Comparison of ENCODE assay signal across 8 cellular contexts in the genomic region with DNA sequence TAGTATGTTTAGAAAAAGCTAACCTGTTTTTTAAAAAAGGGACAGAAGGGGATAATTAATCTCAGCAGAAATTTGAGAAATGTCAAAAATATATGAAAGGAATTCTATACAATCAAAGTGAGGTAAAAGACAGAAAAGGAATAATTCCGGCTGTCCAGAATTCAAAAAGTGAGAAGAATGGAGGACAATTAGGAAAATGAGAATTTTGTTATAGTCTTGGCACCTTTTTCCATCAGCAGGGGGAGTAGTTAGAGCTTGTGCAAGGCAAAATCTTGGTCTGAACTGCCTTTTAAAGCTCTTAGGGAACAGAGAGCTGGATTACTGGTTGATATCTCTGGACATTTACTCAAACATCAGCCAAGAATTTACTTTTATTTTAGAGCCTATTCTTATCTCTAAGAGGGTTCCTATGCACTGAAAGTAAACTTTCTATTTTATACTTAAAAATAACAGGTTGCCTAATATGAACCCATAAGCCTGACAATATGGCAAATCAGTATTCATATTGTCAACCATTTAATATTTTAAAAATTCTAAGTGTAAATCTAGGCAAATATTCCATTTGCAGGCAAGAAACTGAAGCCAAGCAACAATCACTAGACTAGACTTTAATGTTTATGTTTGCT.
DNase-seq lines count a peak whose midpoint lies in the region; ATAC-seq and TF ChIP-seq lines count a peak whose summit lies in the region.

No MANE protein-coding gene starts in this region.

- no peaks in the 10 kb centered on the region for H3K9me3 Mint-ChIP-seq in activated CD8-positive, alpha-beta T cell treated with anti-CD3 and anti-CD28 coated beads for 36 hours
- no peaks in the 10 kb centered on the region for H3K9me3 Mint-ChIP-seq in activated CD8-positive, alpha-beta T cell treated with anti-CD3 and anti-CD28 coated beads, Interleukin-2, amount 10 ng/mL, durations not matched to agents 7 days and 5 days (ENCODE audit: insufficient read depth)
- no peaks in the 10 kb centered on the region for H3K9me3 Mint-ChIP-seq in T-helper 2 cell treated with Interferon-gamma antibody and Interleukin-4, amounts not matched to agents 5 μg/mL and 100 μg/mL, for 36 hours

- no peak for DNase-seq in activated CD8-positive, alpha-beta T cell treated with anti-CD3 and anti-CD28 coated beads for 36 hours
- no peak for DNase-seq in activated CD8-positive, alpha-beta T cell treated with anti-CD3 and anti-CD28 coated beads, Interleukin-2, amount 10 ng/mL, durations not matched to agents 7 days and 5 days
- peak; percentile 48 for DNase-seq in NOMO-1 treated with DMSO at 0.1 percent for 48 hours (lab: John Stamatoyannopoulos, UW; ENCODE audit: unreplicated experiment)
- DNase-seq in erythroblast (lab: John Stamatoyannopoulos, UW) = peak; percentile 7 to 20
- peak; percentile 34 for DNase-seq in putamen (ENCODE audit: low spot score)
- no peak for DNase-seq in T-helper 2 cell treated with Interferon-gamma antibody and Interleukin-4, amounts not matched to agents 5 μg/mL and 100 μg/mL, for 36 hours (ENCODE audit: low spot score)
- DNase-seq in KG1 (lab: John Stamatoyannopoulos, UW) = no peak

- POLR2A ChIA-PET in activated CD8-positive, alpha-beta T cell treated with anti-CD3 and anti-CD28 coated beads for 36 hours (lab: Charles Lee) = no interaction called here
- POLR2A ChIA-PET in activated CD8-positive, alpha-beta T cell treated with anti-CD3 and anti-CD28 coated beads, Interleukin-2, amount 10 ng/mL, durations not matched to agents 7 days and 5 days (lab: Charles Lee) = no interaction called here

- H3K4me1 Mint-ChIP-seq in activated CD8-positive, alpha-beta T cell treated with anti-CD3 and anti-CD28 coated beads for 36 hours (ENCODE audit: low read depth) = no peaks in the 10 kb centered on the region
- peaks cover 3% of the 10 kb centered on the region for H3K4me1 Mint-ChIP-seq in activated CD8-positive, alpha-beta T cell treated with anti-CD3 and anti-CD28 coated beads, Interleukin-2, amount 10 ng/mL, durations not matched to agents 7 days and 5 days (ENCODE audit: low read depth)
- peaks cover 4% of the 10 kb centered on the region for H3K4me1 Mint-ChIP-seq in T-helper 2 cell treated with Interferon-gamma antibody and Interleukin-4, amounts not matched to agents 5 μg/mL and 100 μg/mL, for 36 hours (ENCODE audit: low read depth)

- peak; percentile 32 for TF ChIP-seq CTCF in activated CD8-positive, alpha-beta T cell treated with anti-CD3 and anti-CD28 coated beads for 36 hours (IDR thresholded peaks at IDR 0.05)

- no peak for ATAC-seq in activated CD8-positive, alpha-beta T cell treated with anti-CD3 and anti-CD28 coated beads for 36 hours
- no peak for ATAC-seq in activated CD8-positive, alpha-beta T cell treated with anti-CD3 and anti-CD28 coated beads, Interleukin-2, amount 10 ng/mL, durations not matched to agents 7 days and 5 days
- no peak for ATAC-seq in GM19035 (IDR thresholded peaks at IDR 0.05; ENCODE audit: unreplicated experiment)

- CTCF ChIA-PET in activated CD8-positive, alpha-beta T cell treated with anti-CD3 and anti-CD28 coated beads for 36 hours (lab: Charles Lee) = interaction anchor here (0.7 to 2.0 kb wide), 7 partner anchors 12 to 442 kb away, joined by 3 to 5 read pairs (median 4); no protein-coding TSS in a partner anchor
- CTCF ChIA-PET in activated CD8-positive, alpha-beta T cell treated with anti-CD3 and anti-CD28 coated beads, Interleukin-2, amount 10 ng/mL, durations not matched to agents 7 days and 5 days (lab: Charles Lee) = interaction anchor here (0.7 to 2.2 kb wide), 9 partner anchors 9 to 442 kb away, joined by 3 to 9 read pairs (median 3); no protein-coding TSS in a partner anchor

- H3K36me3 Mint-ChIP-seq in activated CD8-positive, alpha-beta T cell treated with anti-CD3 and anti-CD28 coated beads for 36 hours (ENCODE audit: low read depth) = no peaks in the 10 kb centered on the region
- H3K36me3 Mint-ChIP-seq in activated CD8-positive, alpha-beta T cell treated with anti-CD3 and anti-CD28 coated beads, Interleukin-2, amount 10 ng/mL, durations not matched to agents 7 days and 5 days (ENCODE audit: low read depth) = no peaks in the 10 kb centered on the region
- H3K36me3 Mint-ChIP-seq in T-helper 2 cell treated with Interferon-gamma antibody and Interleukin-4, amounts not matched to agents 5 μg/mL and 100 μg/mL, for 36 hours (ENCODE audit: low read depth) = no peaks in the 10 kb centered on the region

- no peak for TF ChIP-seq POLR2A in erythroblast (IDR thresholded peaks at IDR 0.05; ENCODE audit: low read length)

- H3K4me3 Mint-ChIP-seq in activated CD8-positive, alpha-beta T cell treated with anti-CD3 and anti-CD28 coated beads for 36 hours = no peak overlapping the region
- H3K4me3 Mint-ChIP-seq in activated CD8-positive, alpha-beta T cell treated with anti-CD3 and anti-CD28 coated beads, Interleukin-2, amount 10 ng/mL, durations not matched to agents 7 days and 5 days = no peak overlapping the region
- H3K4me3 Mint-ChIP-seq in T-helper 2 cell treated with Interferon-gamma antibody and Interleukin-4, amounts not matched to agents 5 μg/mL and 100 μg/mL, for 36 hours = no peak overlapping the region

- H3K27ac Mint-ChIP-seq in activated CD8-positive, alpha-beta T cell treated with anti-CD3 and anti-CD28 coated beads for 36 hours = no peak overlapping the region
- H3K27ac Mint-ChIP-seq in activated CD8-positive, alpha-beta T cell treated with anti-CD3 and anti-CD28 coated beads, Interleukin-2, amount 10 ng/mL, durations not matched to agents 7 days and 5 days = no peak overlapping the region
- H3K27ac Mint-ChIP-seq in T-helper 2 cell treated with Interferon-gamma antibody and Interleukin-4, amounts not matched to agents 5 μg/mL and 100 μg/mL, for 36 hours = no peak overlapping the region

- intact Hi-C loops in activated CD8-positive, alpha-beta T cell treated with anti-CD3 and anti-CD28 coated beads for 36 hours (cut with micrococcal nuclease) = loop anchor here (10.0 kb wide), 2 partner anchors 231 to 441 kb away; no protein-coding TSS in a partner anchor

- peaks cover 2% of the 10 kb centered on the region for H3K27me3 Mint-ChIP-seq in activated CD8-positive, alpha-beta T cell treated with anti-CD3 and anti-CD28 coated beads for 36 hours
- H3K27me3 Mint-ChIP-seq in activated CD8-positive, alpha-beta T cell treated with anti-CD3 and anti-CD28 coated beads, Interleukin-2, amount 10 ng/mL, durations not matched to agents 7 days and 5 days (ENCODE audit: low read depth) = peaks cover 2% of the 10 kb centered on the region
- no peaks in the 10 kb centered on the region for H3K27me3 Mint-ChIP-seq in T-helper 2 cell treated with Interferon-gamma antibody and Interleukin-4, amounts not matched to agents 5 μg/mL and 100 μg/mL, for 36 hours (ENCODE audit: low read depth)

Comparison
In these comparisons a context has a peak if more than half of its experiments do, and no peak if none do; other contexts are left out.
1. DNase-seq: peak in NOMO-1 treated with DMSO at 0.1 percent for 48 hours (single experiment), erythroblast (2 of 2) and putamen (single experiment); none in activated CD8-positive, alpha-beta T cell treated with anti-CD3 and anti-CD28 coated beads for 36 hours (single experiment), activated CD8-positive, alpha-beta T cell treated with anti-CD3 and anti-CD28 coated beads, Interleukin-2, amount 10 ng/mL, durations not matched to agents 7 days and 5 days (single experiment), T-helper 2 cell treated with Interferon-gamma antibody and Interleukin-4, amounts not matched to agents 5 μg/mL and 100 μg/mL, for 36 hours (single experiment) and KG1 (single experiment).